8 cellular contexts compared by ENCODE assay signal in the genomic region with DNA sequence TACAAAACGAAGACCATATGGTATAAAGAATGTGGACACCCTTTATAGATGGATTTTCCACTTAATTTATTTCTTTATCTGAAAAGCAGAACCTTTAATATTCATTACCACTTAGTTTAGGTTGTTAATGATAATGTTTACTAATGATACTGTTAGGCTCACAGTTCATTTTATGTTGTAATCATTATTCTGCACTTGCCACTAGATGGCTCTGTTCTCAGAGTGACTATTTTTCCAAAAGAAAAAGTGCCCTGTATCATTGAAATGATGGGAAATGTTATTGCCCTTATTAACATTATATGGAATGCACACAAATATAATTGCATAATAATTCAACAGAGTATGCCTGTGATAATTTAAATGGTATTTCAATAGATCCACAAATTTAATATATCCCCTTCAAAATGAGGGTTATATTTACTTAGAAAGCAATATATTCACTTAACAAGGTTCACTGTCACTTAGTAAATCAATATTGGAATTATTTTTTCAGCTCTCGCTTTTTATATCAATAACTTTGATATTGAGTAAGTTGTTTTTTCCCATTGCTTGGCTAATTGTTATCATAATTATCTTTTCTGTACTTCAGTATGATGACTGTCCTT.
DNase-seq lines count a peak whose midpoint lies in the region; ATAC-seq and TF ChIP-seq lines count a peak whose summit lies in the region.

No MANE protein-coding gene starts in this region.

- intact Hi-C loops in left ventricle myocardium inferior (cut with micrococcal nuclease) = no loop called here
- intact Hi-C loops in Right ventricle myocardium superior (cut with DNase I) = no loop called here

- H3K4me3 ChIP-seq in left ventricle myocardium inferior (no peak overlapping the region), OCI-LY1 (ENCODE audit: low read depth, low read length, poor library complexity, severe bottlenecking) (no peak overlapping the region)

- H3K9ac ChIP-seq in OCI-LY1 (ENCODE audit: low read length) = no peak overlapping the region

- H3K36me3 ChIP-seq in left ventricle myocardium inferior = no peaks in the 10 kb centered on the region
- H3K36me3 ChIP-seq in OCI-LY1 (ENCODE audit: insufficient read depth, low read length) = no peaks in the 10 kb centered on the region

- H3K27me3 ChIP-seq in left ventricle myocardium inferior (ENCODE audit: low read depth) = no peaks in the 10 kb centered on the region
- no peaks in the 10 kb centered on the region for H3K27me3 ChIP-seq in OCI-LY1 (ENCODE audit: insufficient read depth, low read length)
- H3K27me3 ChIP-seq in foreskin keratinocyte = no peaks in the 10 kb centered on the region

- TF ChIP-seq CTCF in left ventricle myocardium inferior (IDR thresholded peaks at IDR 0.05; ENCODE audit: borderline replicate concordance) (peak; percentile 70), OCI-LY1 (IDR thresholded peaks at IDR 0.05; ENCODE audit: low read length) (peak; percentile 66), foreskin keratinocyte (conservative IDR thresholded peaks at IDR 0.05) (peak; percentile 51)

- H3K4me1 ChIP-seq in left ventricle myocardium inferior = peaks cover 90% of the 10 kb centered on the region
- H3K4me1 ChIP-seq in OCI-LY1 (ENCODE audit: insufficient read depth, low read length, severe bottlenecking) = no peaks in the 10 kb centered on the region
- no peaks in the 10 kb centered on the region for H3K4me1 ChIP-seq in foreskin keratinocyte

- H3F3A ChIP-seq in OCI-LY1 (ENCODE audit: insufficient read depth, low read length) = no peaks in the 10 kb centered on the region

- H3K9me3 ChIP-seq in left ventricle myocardium inferior (replicated peaks) (no peaks in the 10 kb centered on the region), OCI-LY1 (ENCODE audit: low read length) (no peaks in the 10 kb centered on the region)

- H3K9me2 ChIP-seq in OCI-LY1 (ENCODE audit: low read depth, low read length) = no peaks in the 10 kb centered on the region

- H2AFZ ChIP-seq in OCI-LY1 (ENCODE audit: low read length) = no peak overlapping the region

- no peaks in the 10 kb centered on the region for H4K20me1 ChIP-seq in OCI-LY1 (ENCODE audit: insufficient read depth, low read length)

- DNase-seq in left ventricle myocardium inferior (no peak), Right ventricle myocardium superior (no peak), foreskin keratinocyte (peak in 1 of 2 donors; percentile 1), GOT3 (lab: John Stamatoyannopoulos, UW) (no peak)
- no peak for DNase-seq in stimulated activated CD4-positive, alpha-beta T cell treated with anti-CD3 and anti-CD28 coated beads, Interleukin-4, amount 100 ng/mL, for 1 hour

- H3K27ac ChIP-seq in left ventricle myocardium inferior (replicated peaks) (peak overlapping the region; percentile 84), OCI-LY1 (ENCODE audit: low read depth, low read length, poor library complexity, severe bottlenecking) (no peak overlapping the region), foreskin keratinocyte (no peak overlapping the region)

- no peak overlapping the region for H3K4me2 ChIP-seq in OCI-LY1 (ENCODE audit: low read length)

- no peak for ATAC-seq in Right ventricle myocardium superior (ENCODE audit: poor library complexity)
- no peak for ATAC-seq in foreskin keratinocyte
- no peak for ATAC-seq in GM21723 (IDR thresholded peaks at IDR 0.05; ENCODE audit: unreplicated experiment)
- ATAC-seq in HG02938 (IDR thresholded peaks at IDR 0.05; ENCODE audit: unreplicated experiment) = no peak

- H3K79me2 ChIP-seq in OCI-LY1 (ENCODE audit: insufficient read depth, low read length) = no peaks in the 10 kb centered on the region
